35 cellular contexts compared by ENCODE assay signal in genomic region chr10:91035650-91036292, GRCh38.
"Had no signal": no experiment of that assay in that cellular context is flagged by ENCODE, and none has a peak within 500 bp of the region (broad histone marks: within the 10 kb centered on the region; RNA-seq: fewer than 3 reads in every experiment).

No MANE protein-coding gene starts in this region.

- H3K27ac Mint-ChIP-seq: activated CD8-positive, alpha-beta T cell treated with anti-CD3 and anti-CD28 coated beads for 36 hours; activated naive CD8-positive, alpha-beta T cell treated with anti-CD3 and anti-CD28 coated beads for 36 hours; activated T-cell treated with anti-CD3 and anti-CD28 coated beads, Interleukin-2, amount 50 U/mL, for 72 hours; activated T-helper 17 cell treated with anti-CD3 and anti-CD28 coated beads, Interleukin-2, amount 50 U/mL, for 72 hours had no signal

- H3K4me1 ChIP-seq: Peyer's patch had no signal

- H3K4me3 ChIP-seq: breast epithelium, Peyer's patch had no signal

- ATAC-seq: activated CD8-positive, alpha-beta T cell treated with anti-CD3 and anti-CD28 coated beads for 36 hours; activated T-cell treated with anti-CD3 and anti-CD28 coated beads, Interleukin-2, amount 50 U/mL, for 72 hours; activated T-helper 17 cell treated with anti-CD3 and anti-CD28 coated beads, Interleukin-2, amount 50 U/mL, for 72 hours; PC-3; SK-N-SH treated with all-trans-retinoic acid at 6 μM for 48 hours; T-cell; T-helper 17 cell had no signal

- H3K36me3 Mint-ChIP-seq: T-cell had no signal

- H3K4me3 Mint-ChIP-seq: activated CD8-positive, alpha-beta T cell treated with anti-CD3 and anti-CD28 coated beads for 36 hours; activated naive CD8-positive, alpha-beta T cell treated with anti-CD3 and anti-CD28 coated beads for 36 hours; activated T-cell treated with anti-CD3 and anti-CD28 coated beads, Interleukin-2, amount 50 U/mL, for 72 hours; activated T-helper 17 cell treated with anti-CD3 and anti-CD28 coated beads, Interleukin-2, amount 50 U/mL, for 72 hours; T-cell; T-helper 17 cell had no signal

- H3K27me3 Mint-ChIP-seq: activated CD8-positive, alpha-beta T cell treated with anti-CD3 and anti-CD28 coated beads for 36 hours; activated naive CD8-positive, alpha-beta T cell treated with anti-CD3 and anti-CD28 coated beads for 36 hours; activated T-helper 17 cell treated with anti-CD3 and anti-CD28 coated beads, Interleukin-2, amount 50 U/mL, for 72 hours had no signal

- H3K27ac ChIP-seq: KMS-11, Peyer's patch, VCaP had no signal

- H3K27me3 ChIP-seq: breast epithelium, Peyer's patch had no signal

- H3K9me3 ChIP-seq: breast epithelium, Peyer's patch had no signal

- H3K36me3 ChIP-seq: breast epithelium, Peyer's patch had no signal

- H3K4me2 ChIP-seq: KMS-11 had no signal

- DNase-seq: activated CD4-positive, alpha-beta T cell treated with anti-CD3 and anti-CD28 coated beads for 1 hour; activated CD4-positive, alpha-beta T cell treated with anti-CD3 and anti-CD28 coated beads for 48 hours; activated CD4-positive, CD25-positive, alpha-beta regulatory T cell; activated CD8-positive, alpha-beta T cell treated with anti-CD3 and anti-CD28 coated beads for 36 hours; activated effector memory CD4-positive, alpha-beta T cell treated with anti-CD3 and anti-CD28 coated beads, Interleukin-2, amount 50 U/mL, for 16 hours; activated naive CD4-positive, alpha-beta T cell; activated naive CD4-positive, alpha-beta T cell treated with anti-CD3 and anti-CD28 coated beads, Interleukin-2, amount 50 U/mL, for 16 hours; activated naive CD8-positive, alpha-beta T cell treated with anti-CD3 and anti-CD28 coated beads for 36 hours; activated T-cell treated with anti-CD3 and anti-CD28 coated beads, Interleukin-2, amount 50 U/mL, for 1 hour; activated T-cell treated with anti-CD3 and anti-CD28 coated beads, Interleukin-2, amount 50 U/mL, for 72 hours; amniotic stem cell; aorta; MM.1S; MV-4-11; NCI-H1092; NCI-H1436 treated with DMSO at 0.1 percent for 48 hours; NCI-H1694 treated with DMSO at 0.1 percent for 48 hours; NCI-H2029; NCI-H2171 treated with DMSO at 0.1 percent for 48 hours; NCI-H226; NCI-H446 treated with DMSO at 0.1 percent for 48 hours; NCI-H524 treated with DMSO at 0.1 percent for 48 hours; NK-92 treated with Interleukin-12 subunit alpha and Interleukin-12 subunit beta, amount 100 ng/mL, for 24 hours; PC-3; Peyer's patch; RPMI8226; SHP77 treated with DMSO at 0.1 percent for 48 hours; T-cell; T-helper 17 cell; T-helper 9 cell had no signal
